1 cellular context compared by ENCODE assay signal in the genomic region with DNA sequence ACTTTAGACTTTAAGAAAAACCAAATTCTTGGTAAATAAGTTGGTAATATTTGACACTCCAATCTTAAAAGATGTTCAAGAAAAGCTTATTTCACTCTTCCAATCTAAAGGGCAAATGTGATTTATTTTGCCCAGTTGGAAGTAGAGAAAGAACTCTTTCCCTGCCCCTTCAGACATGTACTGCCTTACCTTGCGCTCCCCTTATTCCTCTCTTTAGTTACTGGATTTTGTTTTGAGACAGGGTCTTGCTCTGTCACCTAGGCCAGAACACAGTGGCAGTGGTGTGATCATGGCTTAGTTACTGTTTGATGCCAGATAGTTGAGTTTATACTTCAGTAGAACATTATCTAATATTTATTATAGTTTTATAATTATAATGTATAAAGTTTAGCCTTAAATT.
TF ChIP-seq lines count a peak whose summit lies in the region.

No MANE protein-coding gene starts in this region.

TF ChIP-seq in HepG2, 621 proteins besides CTCF, POLR2A, EP300 and RAD21:
- TF ChIP-seq POLR2AphosphoS2 (IDR thresholded peaks at IDR 0.05; ENCODE audit: low read depth, low read length) (peak; percentile 83), NPAS2 (CRISPR knock-in tag; IDR thresholded peaks at IDR 0.05; ENCODE audit: borderline replicate concordance) (no peak), THAP7 (CRISPR knock-in tag; IDR thresholded peaks at IDR 0.05) (no peak), IRX3 (CRISPR knock-in tag; IDR thresholded peaks at IDR 0.05; ENCODE audit: borderline replicate concordance, low read depth) (no peak), ARID2 (CRISPR knock-in tag; IDR thresholded peaks at IDR 0.05; ENCODE audit: borderline replicate concordance) (no peak), ZNF225 (CRISPR knock-in tag; IDR thresholded peaks at IDR 0.05) (no peak), HNRNPLL (IDR thresholded peaks at IDR 0.05; ENCODE audit: low read depth, low read length, poor library complexity, severe bottlenecking) (no peak)
